2 cellular contexts compared by ENCODE assay signal in genomic region chrX:13121020-13121419, GRCh38.
TF ChIP-seq lines count a peak whose summit lies in the region.

No MANE protein-coding gene starts in this region.

TF ChIP-seq in A549, 52 proteins besides CTCF, POLR2A, EP300 and RAD21 (continued from another document):
- TF ChIP-seq ZFP36 (IDR thresholded peaks at IDR 0.05; ENCODE audit: borderline replicate concordance, partially characterized antibody) = no peak
- no peak for TF ChIP-seq PBX3 (IDR thresholded peaks at IDR 0.05)
- TF ChIP-seq TP53 (CRISPR knock-in tag; IDR thresholded peaks at IDR 0.05) = no peak
- TF ChIP-seq HDAC2 (IDR thresholded peaks at IDR 0.05) = no peak
- no peak for TF ChIP-seq NR3C1 (IDR thresholded peaks at IDR 0.05)
- TF ChIP-seq HOXA7 (CRISPR knock-in tag; IDR thresholded peaks at IDR 0.05) = no peak
- no peak for TF ChIP-seq FOSL2 (IDR thresholded peaks at IDR 0.05)
- TF ChIP-seq FOSL2 (CRISPR knock-in tag; IDR thresholded peaks at IDR 0.05) = no peak
- no peak for TF ChIP-seq ELK1 (IDR thresholded peaks at IDR 0.05; ENCODE audit: low read depth, low read length)

TF ChIP-seq in K562, 482 proteins besides CTCF, POLR2A, EP300 and RAD21 (continued from another document):
- no peak for TF ChIP-seq ZBTB17 (CRISPR knock-in tag; IDR thresholded peaks at IDR 0.05)
- no peak for TF ChIP-seq CAMTA2 (CRISPR knock-in tag; conservative IDR thresholded peaks at IDR 0.05)
- no peak for TF ChIP-seq ZNF324 (CRISPR knock-in tag; IDR thresholded peaks at IDR 0.05)
- no peak for TF ChIP-seq E2F3 (CRISPR knock-in tag; IDR thresholded peaks at IDR 0.05)
- no peak for TF ChIP-seq ZNF140 (CRISPR knock-in tag; IDR thresholded peaks at IDR 0.05)
- no peak for TF ChIP-seq HMGXB4 (CRISPR knock-in tag; IDR thresholded peaks at IDR 0.05)
- no peak for TF ChIP-seq BCOR (IDR thresholded peaks at IDR 0.05)
- TF ChIP-seq NR0B1 (IDR thresholded peaks at IDR 0.05; ENCODE audit: partially characterized antibody) = no peak
- no peak for TF ChIP-seq DMBX1 (CRISPR knock-in tag; IDR thresholded peaks at IDR 0.05; ENCODE audit: borderline replicate concordance)
- TF ChIP-seq CUX1 (CRISPR knock-in tag; IDR thresholded peaks at IDR 0.05) = no peak
